Comparison of ENCODE assay signal across 16 cellular contexts in genomic region chr5:94103507-94104245, GRCh38.
DNase-seq lines count a peak whose midpoint lies in the region; ATAC-seq, FAIRE-seq and TF ChIP-seq lines count a peak whose summit lies in the region.
"Had no signal": no experiment of that assay in that cellular context is flagged by ENCODE, and none has a peak within 500 bp of the region (broad histone marks: within the 10 kb centered on the region; RNA-seq: fewer than 3 reads in every experiment).

No MANE protein-coding gene starts in this region.

- no peak overlapping the region for H3K4me3 ChIP-seq in K562
- H3K4me3 ChIP-seq: MG63, PC-9, SJSA1 had no signal

- H3K4me2 ChIP-seq in K562 (ENCODE audit: insufficient read depth, low read length): no peak overlapping the region
- H3K4me2 ChIP-seq: PC-9 had no signal

- H3K27ac ChIP-seq in K562 (ENCODE audit: extremely low read depth, low read depth, low read length): no peak overlapping the region
- H3K27ac ChIP-seq: PC-9, SJSA1 had no signal

- H3K36me3 Mint-ChIP-seq in natural killer cell: peaks cover 11% of the 10 kb centered on the region
- peaks cover 25% of the 10 kb centered on the region for H3K36me3 Mint-ChIP-seq in natural killer cell treated with Interleukin-12 subunit alpha and Interleukin-12 subunit beta and Interleukin-15 and Interleukin-18, amount 100 ng/mL, for 72 hours

- no peak for TF ChIP-seq POLR2A in K562 (conservative IDR thresholded peaks at IDR 0.05)

- H3K27me3 ChIP-seq in K562 (ENCODE audit: control insufficient read depth in 2 of 2, insufficient read depth in 2 of 2, low read length in 2 of 2): no peaks in the 10 kb centered on the region
- H3K27me3 ChIP-seq: MG63, SJSA1 had no signal

- no peaks in the 10 kb centered on the region for H3K9me1 ChIP-seq in K562 (ENCODE audit: control insufficient read depth, insufficient read depth, low read length)

- TF ChIP-seq EP300 in K562 (IDR thresholded peaks at IDR 0.05; ENCODE audit: low read length): no peak

- no TSS peak for BruUV-seq in K562 (replicated peaks; lab: Mats Ljungman, UMichigan)

- H3K9me3 ChIP-seq in K562 (replicated peaks; ENCODE audit: control insufficient read depth, insufficient read depth, low read depth, low read length): no peaks in the 10 kb centered on the region
- H3K9me3 ChIP-seq: SJSA1 had no signal

- FAIRE-seq in K562 (lab: Jason Lieb, UNC): no peak

- TF ChIP-seq RAD21 in K562 (CRISPR knock-in tag; conservative IDR thresholded peaks at IDR 0.05 in 1 of 2, IDR thresholded peaks at IDR 0.05 in 1 of 2): no peak

- H3K4me3 Mint-ChIP-seq in natural killer cell: peak overlapping the region; percentile 4
- H3K4me3 Mint-ChIP-seq in natural killer cell treated with Interleukin-12 subunit alpha and Interleukin-12 subunit beta and Interleukin-15 and Interleukin-18, amount 100 ng/mL, for 72 hours: no peak overlapping the region
- H3K4me3 Mint-ChIP-seq: B cell had no signal

- in situ Hi-C loops in K562 (cut with MboI): no loop called here

- H3K27me3 Mint-ChIP-seq in natural killer cell (ENCODE audit: low read depth in 2 of 2): no peaks in the 10 kb centered on the region
- H3K27me3 Mint-ChIP-seq in natural killer cell treated with Interleukin-12 subunit alpha and Interleukin-12 subunit beta and Interleukin-15 and Interleukin-18, amount 100 ng/mL, for 72 hours: no peaks in the 10 kb centered on the region
- H3K27me3 Mint-ChIP-seq: B cell; CD4-positive, CD25-positive, alpha-beta regulatory T cell had no signal

- H3K36me3 ChIP-seq in K562 (ENCODE audit: control insufficient read depth, insufficient read depth, low read length): no peaks in the 10 kb centered on the region

- peak in 2 of 3 donors; percentile 56 to 57 for ATAC-seq in natural killer cell
- ATAC-seq in natural killer cell treated with Interleukin-12 subunit alpha and Interleukin-12 subunit beta and Interleukin-15 and Interleukin-18, amount 100 ng/mL, for 72 hours: no peak
- ATAC-seq in K562: no peak
- no peak for ATAC-seq in HG02970 (IDR thresholded peaks at IDR 0.05; ENCODE audit: low FRiP score, unreplicated experiment)
- no peak for ATAC-seq in HG03095 (IDR thresholded peaks at IDR 0.05; ENCODE audit: unreplicated experiment)
- no peak for ATAC-seq in GM18498 (IDR thresholded peaks at IDR 0.05; ENCODE audit: unreplicated experiment)

- TF ChIP-seq CTCF in natural killer cell (IDR thresholded peaks at IDR 0.05) (no peak), K562 (IDR thresholded peaks at IDR 0.05 in 2 of 3, conservative IDR thresholded peaks at IDR 0.05 in 1 of 3; ENCODE audit: insufficient read depth in 2 of 3, low read depth in 1 of 3, low read length in 3 of 3) (no peak)

- no peak overlapping the region for H2AFZ ChIP-seq in K562 (ENCODE audit: low read depth, low read length)
- H2AFZ ChIP-seq: PC-9 had no signal

- peak overlapping the region; percentile 45 to 76 for H3K27ac Mint-ChIP-seq in natural killer cell
- H3K27ac Mint-ChIP-seq in natural killer cell treated with Interleukin-12 subunit alpha and Interleukin-12 subunit beta and Interleukin-15 and Interleukin-18, amount 100 ng/mL, for 72 hours: no peak overlapping the region
- H3K27ac Mint-ChIP-seq: B cell had no signal

- CTCF ChIA-PET in K562 (lab: Yijun Ruan, JAX; ENCODE audit: low intra/inter-chr PET ratio): no interaction called here

- H3K9me3 Mint-ChIP-seq in natural killer cell: peaks cover 0 to 3% of the 10 kb centered on the region in 2 donors
- peaks cover 18% of the 10 kb centered on the region for H3K9me3 Mint-ChIP-seq in natural killer cell treated with Interleukin-12 subunit alpha and Interleukin-12 subunit beta and Interleukin-15 and Interleukin-18, amount 100 ng/mL, for 72 hours

- no peaks in the 10 kb centered on the region for H3K79me2 ChIP-seq in K562 (ENCODE audit: control insufficient read depth, insufficient read depth, low read length)

- intact Hi-C loops in natural killer cell (cut with micrococcal nuclease): no loop called here
- intact Hi-C loops in K562 (cut with micrococcal nuclease): no loop called here

- no peaks in the 10 kb centered on the region for H4K20me1 ChIP-seq in K562 (replicated peaks; ENCODE audit: control insufficient read depth, insufficient read depth, low read length)

- peaks cover 66 to 68% of the 10 kb centered on the region in 2 donors for H3K4me1 Mint-ChIP-seq in natural killer cell
- H3K4me1 Mint-ChIP-seq in natural killer cell treated with Interleukin-12 subunit alpha and Interleukin-12 subunit beta and Interleukin-15 and Interleukin-18, amount 100 ng/mL, for 72 hours (ENCODE audit: low read depth in 2 of 2): peaks cover 52 to 63% of the 10 kb centered on the region in 2 donors

- POLR2A ChIA-PET in K562 (lab: Yijun Ruan, JAX): no interaction called here

- WGBS in K562 (ENCODE audit: insufficient coverage, low coverage, missing lambda C conversion rate): 2% methylated on average over 3 of the region's 3 CpGs

- no peak overlapping the region for H3K9ac ChIP-seq in K562 (ENCODE audit: insufficient read depth in 1 of 2, low read depth in 2 of 2, low read length in 2 of 2)

- no peaks in the 10 kb centered on the region for H3K4me1 ChIP-seq in K562 (replicated peaks in 1 of 2; ENCODE audit: control insufficient read depth in 2 of 2, insufficient read depth in 2 of 2, low read length in 2 of 2)
- H3K4me1 ChIP-seq: SJSA1 had no signal

- DNase-seq in natural killer cell (no peak), OCI-M1 (lab: John Stamatoyannopoulos, UW) (peak; percentile 81), K562 (ENCODE audit: extremely low read depth in 1 of 4, low spot score in 3 of 4) (peak in 1 of 4 experiments; percentile 32)
- no peak for DNase-seq in natural killer cell treated with Interleukin-12 subunit alpha and Interleukin-12 subunit beta and Interleukin-15 and Interleukin-18, amount 100 ng/mL, for 72 hours (ENCODE audit: low spot score)
- DNase-seq: CD4-positive, CD25-positive, alpha-beta regulatory T cell; GOT3; KG1; MG63; NCI-H1092; NCI-H82; PC-9 had no signal

TF ChIP-seq in K562, 482 proteins besides CTCF, POLR2A, EP300 and RAD21 (continues in another document):
- peak; percentile 31 for TF ChIP-seq MEIS2 (IDR thresholded peaks at IDR 0.05; ENCODE audit: partially characterized antibody)
- TF ChIP-seq CBFA2T3 (IDR thresholded peaks at IDR 0.05): peak; percentile 79
- no peak for TF ChIP-seq ZNF217 (CRISPR knock-in tag; IDR thresholded peaks at IDR 0.05)
- no peak for TF ChIP-seq PYGO2 (tag; IDR thresholded peaks at IDR 0.05)
- peak; percentile 53 for TF ChIP-seq TAL1 (IDR thresholded peaks at IDR 0.05)
- no peak for TF ChIP-seq ZNF717 (CRISPR knock-in tag; IDR thresholded peaks at IDR 0.05)
- no peak for TF ChIP-seq POLR2H (tag; IDR thresholded peaks at IDR 0.05; ENCODE audit: low read depth)
- peak; percentile 17; the same call in 1 of the 2 replicates for TF ChIP-seq SOX6 (IDR thresholded peaks at IDR 0.05)
- TF ChIP-seq NFIC (IDR thresholded peaks at IDR 0.05): no peak
- no peak for TF ChIP-seq DACH1 (IDR thresholded peaks at IDR 0.05; ENCODE audit: partially characterized antibody)
- TF ChIP-seq DDX20 (tag; IDR thresholded peaks at IDR 0.05; ENCODE audit: low read depth): no peak
- peak; percentile 39; the same call in 1 of the 2 replicates for TF ChIP-seq SMARCE1 (IDR thresholded peaks at IDR 0.05)
- peak; percentile 58 for TF ChIP-seq CBFA2T2 (conservative IDR thresholded peaks at IDR 0.05)
- no peak for TF ChIP-seq RNF219 (CRISPR knock-in tag; IDR thresholded peaks at IDR 0.05)
- TF ChIP-seq GATA2 (CRISPR knock-in tag; IDR thresholded peaks at IDR 0.05): no peak
- TF ChIP-seq LCOR (CRISPR knock-in tag; IDR thresholded peaks at IDR 0.05): no peak
- peak; percentile 68; the same call in 1 of the 2 replicates for TF ChIP-seq TCF3 (CRISPR knock-in tag; IDR thresholded peaks at IDR 0.05)
- no peak for TF ChIP-seq ZNF518B (CRISPR knock-in tag; IDR thresholded peaks at IDR 0.05)
- peak; percentile 46 for TF ChIP-seq ARID1B (IDR thresholded peaks at IDR 0.05)

Comparison
In these comparisons a context has a peak if more than half of its experiments do, and no peak if none do; other contexts are left out.
1. ATAC-seq: peak in natural killer cell (2 of 3); none in natural killer cell treated with Interleukin-12 subunit alpha and Interleukin-12 subunit beta and Interleukin-15 and Interleukin-18, amount 100 ng/mL, for 72 hours (0 of 2), K562 (single experiment), HG02970 (single experiment), HG03095 (single experiment) and GM18498 (single experiment).
2. H3K27ac Mint-ChIP-seq: peak in natural killer cell (2 of 2); none in natural killer cell treated with Interleukin-12 subunit alpha and Interleukin-12 subunit beta and Interleukin-15 and Interleukin-18, amount 100 ng/mL, for 72 hours (0 of 2).